Comparison of ENCODE assay signal across 1 cellular context in the genomic region with DNA sequence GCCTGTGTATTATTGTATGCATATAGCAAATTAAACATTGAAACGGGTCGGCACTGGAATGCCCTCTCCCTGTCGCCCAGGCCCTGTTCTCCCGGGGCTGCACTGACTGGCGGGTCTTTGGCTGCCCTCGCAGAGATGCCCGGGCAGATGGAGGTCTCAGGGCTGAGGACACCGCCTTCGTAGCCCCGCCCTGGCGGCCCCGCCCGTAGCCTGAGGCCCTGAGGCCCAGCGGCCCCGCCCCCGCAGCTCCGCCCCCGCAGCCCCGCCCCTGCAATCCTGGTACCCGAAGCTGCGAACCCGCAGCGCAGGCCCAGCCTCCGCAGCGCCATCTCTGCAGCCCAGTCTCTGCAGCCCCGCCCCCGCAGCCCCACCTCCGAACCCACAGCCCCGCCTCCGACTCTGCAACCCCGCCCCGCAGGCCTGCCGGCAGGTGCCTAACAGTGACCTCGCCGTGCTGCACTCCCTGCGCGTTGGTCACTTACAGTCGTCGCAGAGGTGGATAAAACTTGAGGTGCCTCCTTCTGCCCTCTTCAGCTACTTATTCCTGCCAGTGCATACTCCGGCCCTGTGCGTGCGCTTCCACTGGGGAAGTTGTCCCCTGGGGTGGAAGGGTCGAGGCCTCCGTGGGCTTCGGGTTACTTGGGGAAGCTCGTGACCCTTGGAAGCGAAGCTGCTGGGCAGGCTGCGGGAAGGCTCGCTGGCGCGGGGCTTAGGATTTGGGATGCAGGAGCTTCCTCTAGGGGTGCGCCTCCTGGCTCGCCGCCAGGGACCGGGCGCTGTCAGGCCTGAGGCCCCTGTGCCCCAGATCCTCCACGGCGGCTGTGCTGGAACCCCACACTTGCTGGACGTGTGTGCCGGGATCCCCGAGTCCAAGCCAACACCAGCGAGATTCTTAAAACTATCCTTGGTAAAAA.
TF ChIP-seq lines count a peak whose summit lies in the region.

No MANE protein-coding gene starts in this region.

TF ChIP-seq in IMR-90, 13 proteins besides CTCF, POLR2A, EP300 and RAD21:
- no peak for TF ChIP-seq FOS (IDR thresholded peaks at IDR 0.05; ENCODE audit: low read depth, low read length)
